ENCODE assay signal across 8 cellular contexts in genomic region chr2:178112202-178113152, GRCh38. TPM values are rescaled to one million over a fixed set of nuclear protein-coding genes. Genes with fewer than 3 reads are reported as not detected.
DNase-seq lines count a peak whose midpoint lies in the region; ATAC-seq and TF ChIP-seq lines count a peak whose summit lies in the region.

TSS of gene RBM45 (plus strand) at chr2:178112437. CDS start at chr2:178112547, 110 bp downstream.

- H3K4me1 ChIP-seq in adipocyte (ENCODE audit: control insufficient read depth, insufficient read depth, low read length) (peaks cover 13% of the 10 kb centered on the region), heart right ventricle (peaks cover 0 to 22% (median 9%) of the 10 kb centered on the region in 9 donors)

- 1% methylated on average over 60 of the region's 60 CpGs for WGBS in heart right ventricle, 2 donors

- H3K27me3 ChIP-seq in adipocyte (replicated peaks; ENCODE audit: control insufficient read depth, insufficient read depth, low read length) (no peaks in the 10 kb centered on the region), heart right ventricle (no peaks in the 10 kb centered on the region)

- H3K9me3 ChIP-seq in adipocyte (ENCODE audit: control insufficient read depth, low read length) (no peaks in the 10 kb centered on the region), heart right ventricle (no peaks in the 10 kb centered on the region)

- intact Hi-C loops in heart right ventricle (cut with DNase I) (loop anchor here in 9 of 10 donors (5.0 to 10.0 kb wide), 6 partner anchors 170 to 302 kb away; no protein-coding TSS in a partner anchor), posterior vena cava (cut with DNase I) (loop anchor here (5.0 to 10.0 kb wide), 2 partner anchors 302 to 660 kb away; no protein-coding TSS in a partner anchor)

- peak; percentile 82 to 94 (median 85) for DNase-seq in NCI-H1417 (lab: John Stamatoyannopoulos, UW)
- peak; percentile 60 for DNase-seq in T follicular helper cell (ENCODE audit: low read depth)
- peak; percentile 98 for DNase-seq in adipocyte (ENCODE audit: low read depth)
- DNase-seq in heart right ventricle = peak; percentile 88 to 93
- DNase-seq in posterior vena cava (ENCODE audit: low spot score) = peak; percentile 98
- DNase-seq in ureter (ENCODE audit: low spot score) = peak; percentile 91

- H3K27ac ChIP-seq in heart right ventricle = peak within 1 kb of the TSS; percentile 30 to 89 (median 82)

- ATAC-seq in HG02763 (IDR thresholded peaks at IDR 0.05; ENCODE audit: unreplicated experiment) (peak; percentile 94), heart right ventricle (peak; percentile 97 to 100 (median 99))

- H3K4me3 ChIP-seq in GM12875 (ENCODE audit: low read depth, low read length) (peak within 1 kb of the TSS; percentile 73), adipocyte (ENCODE audit: low read length) (peak within 1 kb of the TSS; percentile 99), heart right ventricle (peak within 1 kb of the TSS; percentile 69 to 98 (median 86))

- H3K36me3 ChIP-seq in adipocyte (ENCODE audit: control insufficient read depth, insufficient read depth, low read length, severe bottlenecking) = no peaks in the 10 kb centered on the region
- H3K36me3 ChIP-seq in heart right ventricle = peaks cover 0 to 17% (median 0%) of the 10 kb centered on the region in 9 donors

- TF ChIP-seq CTCF in GM12875 (IDR thresholded peaks at IDR 0.05; ENCODE audit: borderline replicate concordance, insufficient read depth, low read depth, low read length) (peak; percentile 99), heart right ventricle (IDR thresholded peaks at IDR 0.05) (peak; percentile 92 to 100 (median 98))

- peak within 1 kb of the TSS; percentile 97 for H3K9ac ChIP-seq in adipocyte (ENCODE audit: low read length)

RNA-seq across cellular contexts. Expression of gene RBM45, which starts in this region (rescaled TPM):
- 10 to 100 TPM in 1 of 10 donors, 1 to 10 TPM in 9; 4.4 to 10.5 (median 5.9) TPM for total RNA-seq in heart right ventricle
- 10 to 100 TPM in 1 of 2 donors, 1 to 10 TPM in 1; 5.1 to 13.7 TPM for polyA plus RNA-seq in heart right ventricle
- 10 to 100 TPM; 11.3 to 13.9 TPM for total RNA-seq in posterior vena cava
- 19.2 TPM for total RNA-seq in ureter

Comparison
In these comparisons a context has a peak if more than half of its experiments do, and no peak if none do; other contexts are left out.
1. Peak in every context shown above with its lines: DNase-seq, ATAC-seq, H3K4me3 ChIP-seq and H3K27ac ChIP-seq.